11 cellular contexts compared by ENCODE assay signal in the genomic region with DNA sequence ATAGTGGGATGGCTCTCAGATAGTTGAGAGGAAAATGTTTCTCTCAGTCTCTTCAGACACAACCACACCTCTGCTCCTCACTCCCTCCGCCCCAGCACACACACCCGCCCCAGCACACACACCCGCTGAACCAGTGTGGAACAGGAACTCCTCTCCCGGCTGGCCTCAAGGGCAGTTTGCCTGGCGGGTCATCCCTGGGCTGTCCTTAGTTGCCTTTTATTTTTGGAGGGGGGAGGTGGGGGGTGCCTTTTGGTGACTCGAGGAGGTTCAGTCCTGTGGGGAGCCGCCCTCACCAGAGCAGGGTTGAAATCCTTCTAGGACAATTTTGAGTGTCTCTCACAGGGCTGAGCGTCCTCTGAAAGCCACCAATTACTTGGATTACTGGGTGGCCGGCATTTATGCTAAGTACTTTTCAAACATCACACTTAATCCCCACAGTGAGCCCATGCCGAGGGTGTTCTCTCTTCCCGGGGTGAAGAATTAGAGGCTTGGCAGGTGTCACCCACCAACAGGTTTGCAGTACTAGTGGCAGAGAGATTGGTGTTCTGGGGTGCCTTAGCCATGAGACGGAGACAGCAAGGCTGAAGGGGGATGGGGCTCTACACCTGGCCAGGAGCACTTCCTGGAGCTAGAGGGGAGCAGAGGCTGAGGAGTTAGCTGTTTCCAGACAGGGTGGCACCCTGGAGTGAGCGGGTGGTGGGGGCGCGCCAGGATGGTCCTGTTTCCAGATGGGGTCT. TPM values are rescaled to one million over a fixed set of nuclear protein-coding genes. Genes with fewer than 3 reads are reported as not detected.
DNase-seq lines count a peak whose midpoint lies in the region; ATAC-seq and TF ChIP-seq lines count a peak whose summit lies in the region.
"Had no signal": no experiment of that assay in that cellular context is flagged by ENCODE, and none has a peak within 500 bp of the region (broad histone marks: within the 10 kb centered on the region; RNA-seq: fewer than 3 reads in every experiment).

No MANE protein-coding gene starts in this region.

- no peaks in the 10 kb centered on the region for H3K9me3 ChIP-seq in endocrine pancreas (ENCODE audit: control insufficient read depth, low read length)
- H3K9me3 ChIP-seq in mesenchymal stem cell (ENCODE audit: control insufficient read depth, low read length), result no peaks in the 10 kb centered on the region
- no peaks in the 10 kb centered on the region for H3K9me3 ChIP-seq in upper lobe of right lung

- H3K4me1 ChIP-seq in endocrine pancreas (ENCODE audit: control insufficient read depth, insufficient read depth, low read length) (no peaks in the 10 kb centered on the region), mesenchymal stem cell (ENCODE audit: control insufficient read depth, insufficient read depth, low read depth, low read length) (peaks cover 20% of the 10 kb centered on the region), upper lobe of right lung (peaks cover 18% of the 10 kb centered on the region)

- H3K4me3 ChIP-seq in endocrine pancreas (ENCODE audit: control insufficient read depth, insufficient read depth, low read length), result peak overlapping the region; percentile 66
- H3K4me3 ChIP-seq in mesenchymal stem cell (ENCODE audit: insufficient read depth in 1 of 2, low read depth in 1 of 2, low read length in 2 of 2), result peak overlapping the region; percentile 14 to 84
- H3K4me3 ChIP-seq in upper lobe of right lung, result peak overlapping the region; percentile 68

- no peak overlapping the region for H2BK5ac ChIP-seq in mesenchymal stem cell (ENCODE audit: low read depth, low read length, poor library complexity, severe bottlenecking)

- H3K9me3 Mint-ChIP-seq in activated naive CD8-positive, alpha-beta T cell treated with anti-CD3 and anti-CD28 coated beads, Interleukin-2, amount 10 ng/mL, durations not matched to agents 7 days and 5 days, result no peaks in the 10 kb centered on the region
- H3K9me3 Mint-ChIP-seq in activated naive CD8-positive, alpha-beta T cell treated with anti-CD3 and anti-CD28 coated beads for 36 hours, result no peaks in the 10 kb centered on the region
- H3K9me3 Mint-ChIP-seq: activated T-helper 2 cell treated with anti-CD3 and anti-CD28 coated beads, Interferon-gamma antibody, Interleukin-2, Interleukin-4, amounts not matched to agents 10 μg/mL and 5 μg/mL and 100 μg/mL, durations not matched to agents 14 hours and 24 hours and 36 hours had no signal

- peaks cover 4% of the 10 kb centered on the region for H3K79me1 ChIP-seq in mesenchymal stem cell (replicated peaks; ENCODE audit: low read length, poor library complexity, severe bottlenecking)

- POLR2A ChIA-PET in activated naive CD8-positive, alpha-beta T cell treated with anti-CD3 and anti-CD28 coated beads, Interleukin-2, amount 10 ng/mL, durations not matched to agents 7 days and 5 days (lab: Charles Lee), result no interaction called here

- H2AFZ ChIP-seq in mesenchymal stem cell (ENCODE audit: low read depth, low read length), result no peak overlapping the region

- no peak overlapping the region for H2AK5ac ChIP-seq in mesenchymal stem cell (ENCODE audit: low read length, severe bottlenecking)

- H2BK120ac ChIP-seq in mesenchymal stem cell (ENCODE audit: low read depth, low read length), result no peak overlapping the region

- intact Hi-C loops in upper lobe of right lung (cut with DNase I), result loop anchor here (5.0 kb wide), 1 partner anchor 136 kb away; no protein-coding TSS in a partner anchor

- no peak overlapping the region for H2BK15ac ChIP-seq in mesenchymal stem cell (ENCODE audit: low read depth, poor library complexity, severe bottlenecking)

- peaks cover 23% of the 10 kb centered on the region for H3K36me3 Mint-ChIP-seq in activated naive CD8-positive, alpha-beta T cell treated with anti-CD3 and anti-CD28 coated beads, Interleukin-2, amount 10 ng/mL, durations not matched to agents 7 days and 5 days
- H3K36me3 Mint-ChIP-seq in activated naive CD8-positive, alpha-beta T cell treated with anti-CD3 and anti-CD28 coated beads for 36 hours, result peaks cover 11% of the 10 kb centered on the region

- peaks cover 5% of the 10 kb centered on the region for H3K36me3 ChIP-seq in endocrine pancreas (ENCODE audit: control insufficient read depth, insufficient read depth, low read length)
- peaks cover 22 to 38% of the 10 kb centered on the region in 2 experiments for H3K36me3 ChIP-seq in mesenchymal stem cell (ENCODE audit: control insufficient read depth in 1 of 2, insufficient read depth in 2 of 2, low read depth in 1 of 2, low read length in 2 of 2)
- H3K36me3 ChIP-seq in upper lobe of right lung, result peaks cover 23% of the 10 kb centered on the region

- H3K9ac ChIP-seq in endocrine pancreas (ENCODE audit: control insufficient read depth, insufficient read depth, low read length), result peak overlapping the region; percentile 76
- peak overlapping the region; percentile 87 for H3K9ac ChIP-seq in mesenchymal stem cell (ENCODE audit: low read length)
- H3K9ac ChIP-seq: KMS-11 had no signal

- 63% methylated on average over 15 of the region's 15 CpGs for WGBS in mesenchymal stem cell

- H3K4me2 ChIP-seq in mesenchymal stem cell (ENCODE audit: low read length, poor library complexity, severe bottlenecking), result no peak overlapping the region
- H3K4me2 ChIP-seq: KMS-11 had no signal

- ATAC-seq in activated naive CD8-positive, alpha-beta T cell treated with anti-CD3 and anti-CD28 coated beads, Interleukin-2, amount 10 ng/mL, durations not matched to agents 7 days and 5 days (ENCODE audit: low read depth), result no peak
- ATAC-seq in upper lobe of right lung (no peak), GM19397 (IDR thresholded peaks at IDR 0.05; ENCODE audit: unreplicated experiment) (no peak), GM21619 (IDR thresholded peaks at IDR 0.05; ENCODE audit: unreplicated experiment) (no peak)

- H3K27me3 Mint-ChIP-seq in activated naive CD8-positive, alpha-beta T cell treated with anti-CD3 and anti-CD28 coated beads, Interleukin-2, amount 10 ng/mL, durations not matched to agents 7 days and 5 days, result peaks cover 21% of the 10 kb centered on the region
- peaks cover 15% of the 10 kb centered on the region for H3K27me3 Mint-ChIP-seq in activated naive CD8-positive, alpha-beta T cell treated with anti-CD3 and anti-CD28 coated beads for 36 hours

- H3K4ac ChIP-seq in mesenchymal stem cell (ENCODE audit: low read depth in 1 of 2, low read length in 2 of 2), result no peak overlapping the region

- H3K4me3 Mint-ChIP-seq in activated naive CD8-positive, alpha-beta T cell treated with anti-CD3 and anti-CD28 coated beads, Interleukin-2, amount 10 ng/mL, durations not matched to agents 7 days and 5 days, result no peak overlapping the region
- H3K4me3 Mint-ChIP-seq in activated naive CD8-positive, alpha-beta T cell treated with anti-CD3 and anti-CD28 coated beads for 36 hours, result no peak overlapping the region

- H3K14ac ChIP-seq in mesenchymal stem cell (ENCODE audit: low read length in 2 of 2), result no peak overlapping the region

- H3K27me3 ChIP-seq in endocrine pancreas (ENCODE audit: control insufficient read depth, insufficient read depth, low read length), result no peaks in the 10 kb centered on the region
- peaks cover under 1 to 23% of the 10 kb centered on the region in 2 experiments for H3K27me3 ChIP-seq in mesenchymal stem cell (ENCODE audit: control insufficient read depth in 1 of 2, insufficient read depth in 1 of 2, low read length in 2 of 2)
- H3K27me3 ChIP-seq in upper lobe of right lung, result no peaks in the 10 kb centered on the region

- H2BK12ac ChIP-seq in mesenchymal stem cell (ENCODE audit: low read length in 2 of 2), result peak overlapping the region in 1 of 2 experiments; percentile 29

- peaks cover 23% of the 10 kb centered on the region for H3K4me1 Mint-ChIP-seq in activated naive CD8-positive, alpha-beta T cell treated with anti-CD3 and anti-CD28 coated beads, Interleukin-2, amount 10 ng/mL, durations not matched to agents 7 days and 5 days
- peaks cover 12% of the 10 kb centered on the region for H3K4me1 Mint-ChIP-seq in activated naive CD8-positive, alpha-beta T cell treated with anti-CD3 and anti-CD28 coated beads for 36 hours

- TF ChIP-seq CTCF in upper lobe of right lung (IDR thresholded peaks at IDR 0.05), result no peak

- H3K18ac ChIP-seq in mesenchymal stem cell (ENCODE audit: low read depth in 1 of 2, low read length in 2 of 2), result no peak overlapping the region

- H3K27ac ChIP-seq in mesenchymal stem cell (ENCODE audit: low read length, poor library complexity, severe bottlenecking) (no peak overlapping the region), upper lobe of right lung (no peak overlapping the region)
- H3K27ac ChIP-seq: KMS-11 had no signal

- no peak overlapping the region for H3K27ac Mint-ChIP-seq in activated naive CD8-positive, alpha-beta T cell treated with anti-CD3 and anti-CD28 coated beads, Interleukin-2, amount 10 ng/mL, durations not matched to agents 7 days and 5 days
- no peak overlapping the region for H3K27ac Mint-ChIP-seq in activated naive CD8-positive, alpha-beta T cell treated with anti-CD3 and anti-CD28 coated beads for 36 hours
- H3K27ac Mint-ChIP-seq: activated T-helper 2 cell treated with anti-CD3 and anti-CD28 coated beads, Interferon-gamma antibody, Interleukin-2, Interleukin-4, amounts not matched to agents 10 μg/mL and 5 μg/mL and 100 μg/mL, durations not matched to agents 14 hours and 24 hours and 36 hours had no signal

- peak; percentile 22 for DNase-seq in activated naive CD8-positive, alpha-beta T cell treated with anti-CD3 and anti-CD28 coated beads, Interleukin-2, amount 10 ng/mL, durations not matched to agents 7 days and 5 days
- no peak for DNase-seq in activated naive CD8-positive, alpha-beta T cell treated with anti-CD3 and anti-CD28 coated beads for 36 hours
- DNase-seq in mesenchymal stem cell, result no peak
- peak; percentile 67 for DNase-seq in upper lobe of right lung
- no peak for DNase-seq in SIG-M5 treated with dmso at 0.1 percent for 504 hours (lab: John Stamatoyannopoulos, UW; ENCODE audit: unreplicated experiment)
- DNase-seq: NCI-H526 had no signal

- no peak overlapping the region for H4K91ac ChIP-seq in mesenchymal stem cell (ENCODE audit: low read length)

- no peak overlapping the region for H3K23ac ChIP-seq in mesenchymal stem cell (ENCODE audit: low read length in 2 of 2)

- no peak overlapping the region for H4K8ac ChIP-seq in mesenchymal stem cell (ENCODE audit: low read length)

RNA-seq across cellular contexts. Expression of a gene that starts 2.8 kb away (rescaled TPM):
- 1 to 10 TPM; 1.3 to 2.3 TPM for total RNA-seq in activated naive CD8-positive, alpha-beta T cell treated with anti-CD3 and anti-CD28 coated beads, Interleukin-2, amount 10 ng/mL, durations not matched to agents 7 days and 5 days
- total RNA-seq in activated naive CD8-positive, alpha-beta T cell treated with anti-CD3 and anti-CD28 coated beads for 36 hours, result under 1 TPM; 0.31 to 0.48 TPM
- 0.21 TPM for polyA plus RNA-seq in mesenchymal stem cell (2013, experiment 1 of 2)
- polyA plus RNA-seq in mesenchymal stem cell (2013, experiment 2 of 2), result 0.15 TPM
- total RNA-seq in upper lobe of right lung, result 39.2 TPM

RNA-seq across cellular contexts. Expression of a gene that starts 16.6 kb away (rescaled TPM):
- total RNA-seq in activated naive CD8-positive, alpha-beta T cell treated with anti-CD3 and anti-CD28 coated beads, Interleukin-2, amount 10 ng/mL, durations not matched to agents 7 days and 5 days, result 10 to 100 TPM; 17.8 to 20.6 TPM
- 10 to 100 TPM; 13.8 to 15.0 TPM for total RNA-seq in activated naive CD8-positive, alpha-beta T cell treated with anti-CD3 and anti-CD28 coated beads for 36 hours
- polyA plus RNA-seq in mesenchymal stem cell (2013, experiment 1 of 2), result 6.1 TPM
- polyA plus RNA-seq in mesenchymal stem cell (2013, experiment 2 of 2), result 6.3 TPM
- total RNA-seq in upper lobe of right lung, result 13.8 TPM

Comparison
In these comparisons a context has a peak if more than half of its experiments do, and no peak if none do; other contexts are left out.
1. DNase-seq: peak in activated naive CD8-positive, alpha-beta T cell treated with anti-CD3 and anti-CD28 coated beads, Interleukin-2, amount 10 ng/mL, durations not matched to agents 7 days and 5 days (single experiment) and upper lobe of right lung (single experiment); none in activated naive CD8-positive, alpha-beta T cell treated with anti-CD3 and anti-CD28 coated beads for 36 hours (single experiment), mesenchymal stem cell (single experiment) and SIG-M5 treated with dmso at 0.1 percent for 504 hours (single experiment).
2. RNA of a gene that starts 2.8 kb away (total RNA-seq): 39.2 TPM in upper lobe of right lung (single experiment); 1.3 to 2.3 TPM in activated naive CD8-positive, alpha-beta T cell treated with anti-CD3 and anti-CD28 coated beads, Interleukin-2, amount 10 ng/mL, durations not matched to agents 7 days and 5 days and 0.31 to 0.48 TPM in activated naive CD8-positive, alpha-beta T cell treated with anti-CD3 and anti-CD28 coated beads for 36 hours; every median in the first group is over 10 times any median in the second.
3. Peak in every context shown above with its lines, with median percentiles within 50 percentile points of each other: H3K4me3 ChIP-seq.